Comparison of ENCODE assay signal across 27 cellular contexts in genomic region chr2:67652679-67653078, GRCh38.
A peak's percentile ranks its signal among the peaks of the same experiment; 100 is the strongest.
DNase-seq lines count a peak whose midpoint lies in the region; ATAC-seq and TF ChIP-seq lines count a peak whose summit lies in the region.
"Had no signal": no experiment of that assay in that cellular context is flagged by ENCODE, and none has a peak within 500 bp of the region (broad histone marks: within the 10 kb centered on the region; RNA-seq: fewer than 3 reads in every experiment).

No MANE protein-coding gene starts in this region.

- no peaks in the 10 kb centered on the region for H3F3A ChIP-seq in PC-3 (ENCODE audit: low read length, unreplicated experiment)

- no TSS peak for BruUV-seq in PC-3 (replicated peaks; lab: Mats Ljungman, UMichigan)

- H3K9me3 ChIP-seq in PC-3 (ENCODE audit: low read length): no peaks in the 10 kb centered on the region
- H3K9me3 ChIP-seq: BE2C, MG63, stomach, upper lobe of left lung had no signal

- H3K27me3 ChIP-seq in PC-3 (ENCODE audit: low read length): no peaks in the 10 kb centered on the region
- H3K27me3 ChIP-seq: BE2C, MG63, stomach, upper lobe of left lung had no signal

- intact Hi-C loops in PC-3 (cut with micrococcal nuclease): loop anchor here (5.0 kb wide), 4 partner anchors 90 to 1075 kb away; no protein-coding TSS in a partner anchor

- no peak overlapping the region for H3K4me2 ChIP-seq in PC-3 (ENCODE audit: low read length)

- H2AFZ ChIP-seq in PC-3 (ENCODE audit: low read length): no peak overlapping the region
- H2AFZ ChIP-seq: parathyroid adenoma had no signal

- H3K9ac ChIP-seq in PC-3 (ENCODE audit: low read length): no peak overlapping the region
- H3K9ac ChIP-seq: parathyroid adenoma had no signal

- no peaks in the 10 kb centered on the region for H3K36me3 ChIP-seq in PC-3 (ENCODE audit: low read depth, low read length)
- H3K36me3 ChIP-seq: BE2C, MG63, stomach, upper lobe of left lung had no signal

- no peak overlapping the region for H3K27ac ChIP-seq in PC-3 (ENCODE audit: low read length)
- H3K27ac ChIP-seq: parathyroid adenoma, upper lobe of left lung, VCaP had no signal

- H3K4me1 ChIP-seq in PC-3 (ENCODE audit: insufficient read depth, low read length): peaks cover 6% of the 10 kb centered on the region
- H3K4me1 ChIP-seq: parathyroid adenoma had no signal

- CTCF ChIA-PET in PC-3 (lab: Charles Lee): interaction anchor here (0.6 kb wide), 1 partner anchor 495 kb away, joined by 3 read pairs; no protein-coding TSS in a partner anchor

- no peaks in the 10 kb centered on the region for H3K79me2 ChIP-seq in PC-3 (ENCODE audit: low read length)
- H3K79me2 ChIP-seq: parathyroid adenoma had no signal

- ATAC-seq in GM19372 (IDR thresholded peaks at IDR 0.05; ENCODE audit: low read depth, unreplicated experiment) (peak; percentile 57), HG02642 (IDR thresholded peaks at IDR 0.05; ENCODE audit: poor library complexity, unreplicated experiment) (peak; percentile 45), HG03469 (IDR thresholded peaks at IDR 0.05; ENCODE audit: unreplicated experiment) (peak; percentile 80), PC-3 (no peak)
- ATAC-seq: natural killer cell treated with Interleukin-12 subunit alpha and Interleukin-12 subunit beta and Interleukin-15 and Interleukin-18, amount 100 ng/mL, for 72 hours had no signal

- H3K4me3 ChIP-seq in GM12865 (ENCODE audit: low read depth, low read length) (no peak overlapping the region), PC-3 (ENCODE audit: low read length) (no peak overlapping the region)
- H3K4me3 ChIP-seq: MG63, stomach, upper lobe of left lung had no signal

- DNase-seq in GM12865 (ENCODE audit: low read depth) (peak; percentile 19), SHP77 (lab: John Stamatoyannopoulos, UW) (no peak), PC-3 (no peak)
- DNase-seq in effector CD4-positive, alpha-beta T cell: no peak
- no peak for DNase-seq in activated CD4-positive, CD25-positive, alpha-beta regulatory T cell treated with anti-CD3 and anti-CD28 coated beads, Interleukin-2, amount 50 U/mL, for 72 hours
- DNase-seq: 8988T; activated CD4-positive, alpha-beta T cell treated with anti-CD3 and anti-CD28 coated beads, Interleukin-2, amount 50 U/mL, for 4 hours; activated naive CD4-positive, alpha-beta T cell; activated T-cell treated with anti-CD3 and anti-CD28 coated beads for 4 hours; BE2C; erythroblast; foreskin melanocyte; H9; kidney glomerular epithelial cell; MG63; NCI-H774; OCI-M1; SIG-M5; stimulated activated CD4-positive, alpha-beta T cell treated with anti-CD3 and anti-CD28 coated beads, Interleukin-2, amount 100 ng/mL, for 24 hours; stomach; upper lobe of left lung had no signal

- POLR2A ChIA-PET in PC-3 (lab: Charles Lee; ENCODE audit: unreplicated experiment): no interaction called here

- no peaks in the 10 kb centered on the region for H4K20me1 ChIP-seq in PC-3 (ENCODE audit: low read length)

- TF ChIP-seq CTCF in GM12865 (IDR thresholded peaks at IDR 0.05; ENCODE audit: insufficient read depth, low read depth, low read length, missing control alignments): no peak
- no peak for TF ChIP-seq CTCF in PC-3 (conservative IDR thresholded peaks at IDR 0.05; ENCODE audit: low read depth, low read length)

- no peaks in the 10 kb centered on the region for H3K9me2 ChIP-seq in PC-3 (replicated peaks; ENCODE audit: low read length)
